Comparison of ENCODE assay signal across 2 cellular contexts in genomic region chr10:79130255-79130654, GRCh38.
TF ChIP-seq lines count a peak whose summit lies in the region.

No MANE protein-coding gene starts in this region.

TF ChIP-seq in IMR-90, 13 proteins besides CTCF, POLR2A, EP300 and RAD21:
- TF ChIP-seq MXI1 (IDR thresholded peaks at IDR 0.05; ENCODE audit: borderline replicate concordance, low read depth, low read length) (no peak), RFX5 (IDR thresholded peaks at IDR 0.05; ENCODE audit: low read depth, low read length) (no peak), CEBPB (IDR thresholded peaks at IDR 0.05; ENCODE audit: low read depth, low read length) (no peak), MAZ (IDR thresholded peaks at IDR 0.05; ENCODE audit: borderline replicate concordance, low read depth, low read length) (no peak), BHLHE40 (IDR thresholded peaks at IDR 0.05; ENCODE audit: low read depth, low read length) (no peak), RCOR1 (IDR thresholded peaks at IDR 0.05; ENCODE audit: insufficient replicate concordance, low read length) (no peak), MAFK (IDR thresholded peaks at IDR 0.05; ENCODE audit: low read depth, low read length) (no peak), NFE2L2 (IDR thresholded peaks at IDR 0.05; ENCODE audit: low read depth, low read length) (no peak), FOS (IDR thresholded peaks at IDR 0.05; ENCODE audit: low read depth, low read length) (no peak), SMC3 (IDR thresholded peaks at IDR 0.05; ENCODE audit: low read depth, low read length) (no peak), CHD1 (IDR thresholded peaks at IDR 0.05; ENCODE audit: low read depth, low read length) (no peak)
- TF ChIP-seq, protein P1, sequence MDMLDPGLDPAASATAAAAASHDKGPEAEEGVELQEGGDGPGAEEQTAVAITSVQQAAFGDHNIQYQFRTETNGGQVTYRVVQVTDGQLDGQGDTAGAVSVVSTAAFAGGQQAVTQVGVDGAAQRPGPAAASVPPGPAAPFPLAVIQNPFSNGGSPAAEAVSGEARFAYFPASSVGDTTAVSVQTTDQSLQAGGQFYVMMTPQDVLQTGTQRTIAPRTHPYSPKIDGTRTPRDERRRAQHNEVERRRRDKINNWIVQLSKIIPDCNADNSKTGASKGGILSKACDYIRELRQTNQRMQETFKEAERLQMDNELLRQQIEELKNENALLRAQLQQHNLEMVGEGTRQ (IDR thresholded peaks at IDR 0.05; ENCODE audit: low read depth, low read length), result no peak
- TF ChIP-seq, protein P2, sequence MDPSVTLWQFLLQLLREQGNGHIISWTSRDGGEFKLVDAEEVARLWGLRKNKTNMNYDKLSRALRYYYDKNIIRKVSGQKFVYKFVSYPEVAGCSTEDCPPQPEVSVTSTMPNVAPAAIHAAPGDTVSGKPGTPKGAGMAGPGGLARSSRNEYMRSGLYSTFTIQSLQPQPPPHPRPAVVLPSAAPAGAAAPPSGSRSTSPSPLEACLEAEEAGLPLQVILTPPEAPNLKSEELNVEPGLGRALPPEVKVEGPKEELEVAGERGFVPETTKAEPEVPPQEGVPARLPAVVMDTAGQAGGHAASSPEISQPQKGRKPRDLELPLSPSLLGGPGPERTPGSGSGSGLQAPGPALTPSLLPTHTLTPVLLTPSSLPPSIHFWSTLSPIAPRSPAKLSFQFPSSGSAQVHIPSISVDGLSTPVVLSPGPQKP (IDR thresholded peaks at IDR 0.05; ENCODE audit: borderline replicate concordance, low read depth, low read length), result no peak

TF ChIP-seq in H1, 55 proteins besides CTCF, POLR2A, EP300 and RAD21:
- no peak for TF ChIP-seq POLR2AphosphoS5 (IDR thresholded peaks at IDR 0.05; ENCODE audit: low read depth, low read length)
- no peak for TF ChIP-seq TBP (IDR thresholded peaks at IDR 0.05; ENCODE audit: low read depth, low read length)
- TF ChIP-seq TCF12 (IDR thresholded peaks at IDR 0.05; ENCODE audit: low read depth, low read length), result no peak
- TF ChIP-seq HDAC2 (IDR thresholded peaks at IDR 0.05; ENCODE audit: borderline replicate concordance in 1 of 2, low read depth in 2 of 2, low read length in 2 of 2), result no peak
